ENCODE assay signal across 18 cellular contexts in the genomic region with DNA sequence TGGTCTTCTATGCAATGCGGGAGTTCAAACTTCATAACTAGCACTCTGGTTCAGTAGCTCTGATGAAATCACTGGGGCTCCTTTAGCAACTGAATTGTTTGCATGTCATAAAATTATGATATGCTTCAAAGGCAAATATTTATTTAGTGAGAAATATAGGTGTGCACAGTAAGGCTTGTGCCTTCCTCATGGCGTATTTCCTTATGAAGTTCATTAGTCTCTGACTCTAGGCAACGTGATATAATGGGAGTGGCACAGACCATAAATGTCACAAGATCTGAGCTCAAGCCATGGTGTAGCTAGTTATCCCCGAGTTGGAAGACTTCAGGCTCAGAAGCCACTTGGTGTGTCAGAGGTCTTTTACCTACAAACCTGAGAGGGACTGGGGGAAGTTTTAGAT. TPM values are rescaled to one million over a fixed set of nuclear protein-coding genes. Genes with fewer than 3 reads are reported as not detected.
DNase-seq lines count a peak whose midpoint lies in the region; ATAC-seq and TF ChIP-seq lines count a peak whose summit lies in the region.
"Had no signal": no experiment of that assay in that cellular context is flagged by ENCODE, and none has a peak within 500 bp of the region (broad histone marks: within the 10 kb centered on the region; RNA-seq: fewer than 3 reads in every experiment).

No MANE protein-coding gene starts in this region.

- H3K4me1 ChIP-seq in RWPE2 (ENCODE audit: insufficient read depth, poor library complexity, severe bottlenecking): no peaks in the 10 kb centered on the region
- peaks cover 4 to 40% (median 14%) of the 10 kb centered on the region in 4 donors for H3K4me1 ChIP-seq in stomach

- no peak for TF ChIP-seq POLR2A in stomach (IDR thresholded peaks at IDR 0.05)

- DNase-seq in NCI-H2029 (lab: John Stamatoyannopoulos, UW) (peak; percentile 54), RWPE2 (ENCODE audit: low spot score) (no peak), left ventricle myocardium superior (no peak), stomach (peak; percentile 44)
- DNase-seq in naive thymus-derived CD8-positive, alpha-beta T cell: no peak
- DNase-seq: activated CD4-positive, alpha-beta T cell treated with anti-CD3 and anti-CD28 coated beads for 1 hour; effector CD4-positive, alpha-beta T cell; IMR-90; MV-4-11; nucleus accumbens; stimulated activated CD4-positive, alpha-beta T cell treated with anti-CD3 and anti-CD28 coated beads, Interleukin-2, amount 100 ng/mL, for 24 hours; substantia nigra had no signal

- no peaks in the 10 kb centered on the region for H3K36me3 Mint-ChIP-seq in naive thymus-derived CD8-positive, alpha-beta T cell

- intact Hi-C loops in left ventricle myocardium superior (cut with micrococcal nuclease) (no loop called here), stomach (cut with DNase I; ENCODE audit: low total_unique reads) (no loop called here)

- no peak overlapping the region for H3K27ac ChIP-seq in RWPE2 (ENCODE audit: poor library complexity, severe bottlenecking)
- H3K27ac ChIP-seq in stomach: peak overlapping the region; percentile 28 to 89 (median 81)

- TF ChIP-seq CTCF in RWPE2 (IDR thresholded peaks at IDR 0.05; ENCODE audit: poor library complexity, severe bottlenecking): no peak
- no peak for TF ChIP-seq CTCF in stomach (IDR thresholded peaks at IDR 0.05)

- no peaks in the 10 kb centered on the region for H3K9me3 Mint-ChIP-seq in naive thymus-derived CD8-positive, alpha-beta T cell
- H3K9me3 Mint-ChIP-seq: activated T-helper 2 cell treated with anti-CD3 and anti-CD28 coated beads, Interferon-gamma antibody, Interleukin-2, Interleukin-4, amounts not matched to agents 10 μg/mL and 5 μg/mL and 100 μg/mL, durations not matched to agents 14 hours and 24 hours and 36 hours; T-helper 1 cell treated with Interleukin-12 subunit alpha and Interleukin-12 subunit beta and Interleukin-4 antibody, amounts not matched to agents 30 μg/mL and 1 μg/mL, for 36 hours had no signal

- H3K4me3 ChIP-seq in RWPE2 (ENCODE audit: severe bottlenecking): no peak overlapping the region
- no peak overlapping the region for H3K4me3 ChIP-seq in stomach

- H3K9me3 ChIP-seq in RWPE2 (ENCODE audit: severe bottlenecking) (no peaks in the 10 kb centered on the region), stomach (no peaks in the 10 kb centered on the region)

- H3K36me3 ChIP-seq in RWPE2 (ENCODE audit: low read depth): no peaks in the 10 kb centered on the region
- no peaks in the 10 kb centered on the region for H3K36me3 ChIP-seq in stomach

- H3K27me3 Mint-ChIP-seq in naive thymus-derived CD8-positive, alpha-beta T cell: peaks cover 1 to 36% (median 4%) of the 10 kb centered on the region in 5 donors
- H3K27me3 Mint-ChIP-seq: B cell had no signal

- H3K4me1 Mint-ChIP-seq in naive thymus-derived CD8-positive, alpha-beta T cell: peaks cover 0 to 6% (median 6%) of the 10 kb centered on the region in 4 donors

- peak; percentile 33; the same call in 2 of the 3 replicates for ATAC-seq in RWPE2 (ENCODE audit: low read depth)
- ATAC-seq in left ventricle myocardium superior: peak; percentile 28
- ATAC-seq in HG02798 (IDR thresholded peaks at IDR 0.05; ENCODE audit: poor library complexity, unreplicated experiment): no peak
- no peak for ATAC-seq in GM18867 (IDR thresholded peaks at IDR 0.05; ENCODE audit: unreplicated experiment)
- no peak for ATAC-seq in naive thymus-derived CD8-positive, alpha-beta T cell

- H3K4me3 Mint-ChIP-seq in naive thymus-derived CD8-positive, alpha-beta T cell: no peak overlapping the region
- H3K4me3 Mint-ChIP-seq: B cell; T-helper 1 cell treated with Interleukin-12 subunit alpha and Interleukin-12 subunit beta and Interleukin-4 antibody, amounts not matched to agents 30 μg/mL and 1 μg/mL, for 36 hours had no signal

- no peaks in the 10 kb centered on the region for H3K27me3 ChIP-seq in RWPE2 (ENCODE audit: insufficient read depth, poor library complexity, severe bottlenecking)
- no peaks in the 10 kb centered on the region for H3K27me3 ChIP-seq in stomach

- H3K27ac Mint-ChIP-seq in naive thymus-derived CD8-positive, alpha-beta T cell: no peak overlapping the region
- H3K27ac Mint-ChIP-seq: activated T-helper 2 cell treated with anti-CD3 and anti-CD28 coated beads, Interferon-gamma antibody, Interleukin-2, Interleukin-4, amounts not matched to agents 10 μg/mL and 5 μg/mL and 100 μg/mL, durations not matched to agents 14 hours and 24 hours and 36 hours; T-helper 1 cell treated with Interleukin-12 subunit alpha and Interleukin-12 subunit beta and Interleukin-4 antibody, amounts not matched to agents 30 μg/mL and 1 μg/mL, for 36 hours had no signal

- WGBS in stomach, 5 donors: 22 to 46% (median 42%) methylated on average over 4 of the region's 4 CpGs

- POLR2A ChIA-PET in naive thymus-derived CD8-positive, alpha-beta T cell (lab: Charles Lee): no interaction called here

- TF ChIP-seq EP300 in stomach (IDR thresholded peaks at IDR 0.05): no peak

RNA-seq across cellular contexts. Expression of gene PIP5K1B, which starts 35.5 kb away (rescaled TPM):
- total RNA-seq in left ventricle myocardium superior (85.3 TPM), stomach (10 to 100 TPM in 4 of 5 donors, 1 to 10 TPM in 1; 2.3 to 33.8 (median 20.1) TPM)
- polyA plus RNA-seq in stomach: 10 to 100 TPM in 1 of 3 donors, 1 to 10 TPM in 2; 3.2 to 27.2 (median 8.0) TPM
- total RNA-seq in naive thymus-derived CD8-positive, alpha-beta T cell: 1 to 10 TPM in 1 of 2 experiments, under 1 TPM in 1; 0.47 to 1.2 TPM
- under 1 TPM in 1 of 3 donors, not detected in 2; 0.18 TPM for polyA plus RNA-seq in naive thymus-derived CD8-positive, alpha-beta T cell
- total RNA-seq: IMR-90 had no signal
- polyA plus RNA-seq: IMR-90, keratinocyte had no signal

Comparison
In these comparisons a context has a peak if more than half of its experiments do, and no peak if none do; other contexts are left out.
1. DNase-seq: peak in NCI-H2029 (single experiment) and stomach (single experiment); none in RWPE2 (single experiment), left ventricle myocardium superior (single experiment) and naive thymus-derived CD8-positive, alpha-beta T cell (0 of 10).
2. ATAC-seq: peak in RWPE2 (single experiment) and left ventricle myocardium superior (single experiment); none in HG02798 (single experiment), GM18867 (single experiment) and naive thymus-derived CD8-positive, alpha-beta T cell (0 of 2).